Comparison of ENCODE assay signal across 8 cellular contexts in the genomic region with DNA sequence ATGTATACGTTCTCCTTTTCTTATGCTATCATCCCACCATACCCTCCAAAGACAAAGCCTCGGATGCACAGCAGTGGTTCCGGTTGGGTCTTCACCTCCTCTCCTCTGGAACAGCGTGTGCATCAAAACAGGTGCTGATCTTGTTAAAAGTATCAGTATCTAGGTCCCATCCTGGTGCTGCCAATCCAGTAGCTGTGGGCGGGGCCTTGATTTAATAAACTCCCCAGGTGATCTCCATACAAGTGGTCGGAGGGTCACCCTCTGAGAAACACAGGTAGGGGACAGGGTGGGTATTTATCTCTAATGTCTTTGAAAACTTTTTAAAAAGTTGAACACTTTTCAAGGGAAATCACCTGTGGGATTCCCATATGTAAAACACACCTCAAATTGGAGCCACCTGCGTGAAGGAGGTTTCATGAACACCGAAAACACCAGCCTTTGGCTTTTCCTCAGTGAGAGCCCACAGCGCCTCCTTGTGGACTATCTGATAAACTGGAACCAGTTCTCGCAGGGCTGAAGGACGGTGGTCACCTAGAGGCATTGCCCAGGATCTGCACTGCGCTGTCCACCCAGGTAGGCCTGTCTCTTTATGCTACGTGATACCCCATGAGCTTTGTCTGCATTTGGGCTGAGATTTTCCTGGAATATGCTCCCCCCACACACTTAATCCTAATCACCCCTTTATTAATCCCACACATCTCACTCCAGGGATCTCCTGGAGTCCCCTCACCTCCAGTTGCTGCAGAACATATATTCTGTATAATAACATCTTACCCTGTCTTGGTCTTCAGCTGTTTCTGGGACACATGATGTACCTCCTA.
DNase-seq lines count a peak whose midpoint lies in the region; ATAC-seq and TF ChIP-seq lines count a peak whose summit lies in the region.

No MANE protein-coding gene starts in this region.

- H3K9me2 ChIP-seq in OCI-LY1 (ENCODE audit: low read depth, low read length) = no peaks in the 10 kb centered on the region

- H3K4me3 ChIP-seq in OCI-LY1 (ENCODE audit: low read depth, low read length, poor library complexity, severe bottlenecking) = no peak overlapping the region

- no peak overlapping the region for H2AFZ ChIP-seq in OCI-LY1 (ENCODE audit: low read length)

- H3K36me3 ChIP-seq in OCI-LY1 (ENCODE audit: insufficient read depth, low read length) = no peaks in the 10 kb centered on the region

- no peaks in the 10 kb centered on the region for H3F3A ChIP-seq in OCI-LY1 (ENCODE audit: insufficient read depth, low read length)

- ATAC-seq in HG03432 (IDR thresholded peaks at IDR 0.05; ENCODE audit: unreplicated experiment) (peak; percentile 38), HG03457 (IDR thresholded peaks at IDR 0.05; ENCODE audit: unreplicated experiment) (no peak)

- no peak overlapping the region for H3K9ac ChIP-seq in OCI-LY1 (ENCODE audit: low read length)

- TF ChIP-seq CTCF in GM12872 (IDR thresholded peaks at IDR 0.05; ENCODE audit: insufficient read depth, low read depth, low read length) (peak; percentile 92), OCI-LY1 (IDR thresholded peaks at IDR 0.05; ENCODE audit: low read length) (peak; percentile 80)

- H3K4me1 ChIP-seq in OCI-LY1 (ENCODE audit: insufficient read depth, low read length, severe bottlenecking) = no peaks in the 10 kb centered on the region

- H3K4me2 ChIP-seq in OCI-LY1 (ENCODE audit: low read length) = no peak overlapping the region

- DNase-seq in AML-193 (lab: John Stamatoyannopoulos, UW) (peak; percentile 25 to 37), cerebellum (ENCODE audit: low spot score) (peak; percentile 17), lung microvascular endothelial cell (ENCODE audit: low read depth in 2 of 2) (peak; percentile 55 to 65), DMS114 treated with DMSO at 0.1 percent for 48 hours (lab: John Stamatoyannopoulos, UW; ENCODE audit: unreplicated experiment) (no peak)

- no peaks in the 10 kb centered on the region for H3K79me2 ChIP-seq in OCI-LY1 (ENCODE audit: insufficient read depth, low read length)

- H3K27ac ChIP-seq in OCI-LY1 (ENCODE audit: low read depth, low read length, poor library complexity, severe bottlenecking) = no peak overlapping the region

- no peaks in the 10 kb centered on the region; the same call in 1 of the 2 replicates for H3K27me3 ChIP-seq in OCI-LY1 (ENCODE audit: insufficient read depth, low read length)

- no peaks in the 10 kb centered on the region for H4K20me1 ChIP-seq in OCI-LY1 (ENCODE audit: insufficient read depth, low read length)

- no peaks in the 10 kb centered on the region for H3K9me3 ChIP-seq in OCI-LY1 (ENCODE audit: low read length)
